In the genomic region with DNA sequence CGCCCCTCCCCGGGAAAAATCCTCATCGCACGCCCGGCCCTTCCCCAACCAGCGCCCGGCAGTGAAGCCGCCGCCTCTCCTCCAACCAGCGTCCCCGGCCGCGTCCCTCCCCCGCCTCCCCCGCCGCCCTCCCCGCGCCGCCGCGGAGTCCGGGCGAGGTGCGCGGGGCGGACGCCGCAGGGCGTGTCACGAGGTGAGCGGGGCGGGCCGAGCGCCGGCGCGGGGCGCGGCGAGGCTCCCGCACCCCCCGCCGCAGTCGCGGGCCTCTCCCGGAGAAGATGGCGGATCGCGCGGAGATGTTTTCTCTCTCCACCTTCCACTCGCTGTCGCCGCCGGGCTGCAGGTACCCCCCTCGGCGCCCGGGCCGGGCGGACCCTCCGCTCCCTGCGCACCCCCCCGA, we compare ENCODE assay signal across 7 cellular contexts. TPM values are rescaled to one million over a fixed set of nuclear protein-coding genes. Genes with fewer than 3 reads are reported as not detected.
DNase-seq lines count a peak whose midpoint lies in the region; ATAC-seq, FAIRE-seq and TF ChIP-seq lines count a peak whose summit lies in the region.

TSS of gene MAPK8IP2 (plus strand) at position 253 of the 400 bp plus-strand sequence. CDS start at position 279, 26 bp downstream.

- no peak within 1 kb of the TSS for H2BK15ac ChIP-seq in neuronal stem cell (ENCODE audit: low read length)

- peak within 1 kb of the TSS; percentile 50 for H3K9ac ChIP-seq in neuronal stem cell (ENCODE audit: low read depth, low read length, poor library complexity)

- H2AFZ ChIP-seq in neuronal stem cell (ENCODE audit: low read length), result peak within 1 kb of the TSS; percentile 93

- H3K18ac ChIP-seq in neuronal stem cell (ENCODE audit: low read length), result peak within 1 kb of the TSS; percentile 57

- TF ChIP-seq CTCF in dorsolateral prefrontal cortex (IDR thresholded peaks at IDR 0.05 in 54 of 56, conservative IDR thresholded peaks at IDR 0.05 in 2 of 56; ENCODE audit: low read depth in 1 of 56, partially characterized antibody in 56 of 56), result no peak

- H3K4me3 ChIP-seq in dorsolateral prefrontal cortex (peak within 1 kb of the TSS; percentile 28 to 77 (median 63)), neuronal stem cell (ENCODE audit: low read length in 2 of 2) (peak within 1 kb of the TSS; percentile 46 to 77)

- no peak for FAIRE-seq in RCC 7860 (lab: Jason Lieb, UNC)

- DNase-seq in G401 (ENCODE audit: low spot score) (peak; percentile 72), NCI-H510A (lab: John Stamatoyannopoulos, UW) (peak; percentile 60), dorsolateral prefrontal cortex (peak in 3 of 10 donors; percentile 65 to 74 (median 66)), neuronal stem cell (ENCODE audit: low spot score) (no peak), RCC 7860 (ENCODE audit: low spot score) (no peak)

- no peaks in the 10 kb centered on the region for H3K9me3 ChIP-seq in neuronal stem cell (replicated peaks in 1 of 2; ENCODE audit: control insufficient read depth in 2 of 2, insufficient read depth in 1 of 2, low read depth in 1 of 2, low read length in 2 of 2)

- no peak within 1 kb of the TSS for H2AK5ac ChIP-seq in neuronal stem cell (ENCODE audit: low read depth, low read length)

- no peak within 1 kb of the TSS for H3K4ac ChIP-seq in neuronal stem cell (ENCODE audit: low read length)

- ATAC-seq in HG03469 (IDR thresholded peaks at IDR 0.05; ENCODE audit: unreplicated experiment), result no peak
- ATAC-seq in HG02588 (IDR thresholded peaks at IDR 0.05; ENCODE audit: unreplicated experiment), result no peak

- no peak within 1 kb of the TSS for H3K14ac ChIP-seq in neuronal stem cell (ENCODE audit: low read length)

- H3K27ac ChIP-seq in dorsolateral prefrontal cortex, result peak within 1 kb of the TSS in 47 of 59 donors; percentile 11 to 87 (median 72)
- no peak within 1 kb of the TSS for H3K27ac ChIP-seq in neuronal stem cell (replicated peaks; ENCODE audit: low read length)

- no peak within 1 kb of the TSS for H2BK5ac ChIP-seq in neuronal stem cell (ENCODE audit: low read length)

- H2BK12ac ChIP-seq in neuronal stem cell (ENCODE audit: low read length), result no peak within 1 kb of the TSS

- peaks cover 0 to 15% of the 10 kb centered on the region in 2 donors for H3K36me3 ChIP-seq in neuronal stem cell (replicated peaks in 1 of 2; ENCODE audit: control insufficient read depth in 2 of 2, insufficient read depth in 2 of 2, low read length in 2 of 2)

- H4K8ac ChIP-seq in neuronal stem cell (ENCODE audit: low read depth, low read length), result no peak within 1 kb of the TSS

- peak within 1 kb of the TSS; percentile 55 for H3K23ac ChIP-seq in neuronal stem cell (ENCODE audit: low read depth, low read length, poor library complexity)

- H3K79me1 ChIP-seq in neuronal stem cell (ENCODE audit: low read depth, low read length), result peaks cover 2% of the 10 kb centered on the region

- no peak within 1 kb of the TSS for H2BK120ac ChIP-seq in neuronal stem cell (ENCODE audit: low read depth, low read length)

- in situ Hi-C loops in G401 (cut with HindIII; ENCODE audit: low sequenced_read_pairs), result no loop called here

- intact Hi-C loops in dorsolateral prefrontal cortex (cut with DNase I), result no loop called here

- peaks cover 8 to 12% of the 10 kb centered on the region in 2 donors for H3K4me1 ChIP-seq in neuronal stem cell (ENCODE audit: control insufficient read depth in 2 of 2, insufficient read depth in 1 of 2, low read depth in 1 of 2, low read length in 2 of 2)

- H4K91ac ChIP-seq in neuronal stem cell (ENCODE audit: low read depth, low read length, poor library complexity), result no peak within 1 kb of the TSS

- H3K4me2 ChIP-seq in neuronal stem cell (ENCODE audit: insufficient read depth, low read length, poor library complexity, severe bottlenecking), result peak within 1 kb of the TSS; percentile 66

- no CpG with 5 or more reads among the region's 62 CpGs for WGBS in neuronal stem cell (ENCODE audit: extremely low coverage in 2 of 2, insufficient read length in 2 of 2, insufficient replicate concordance in 1 of 2), 2 donors

- H3K27me3 ChIP-seq in dorsolateral prefrontal cortex (peaks cover 0 to 6% (median 0%) of the 10 kb centered on the region in 45 donors), neuronal stem cell (ENCODE audit: control insufficient read depth in 3 of 3, insufficient read depth in 3 of 3, low read depth in 1 of 3, low read length in 3 of 3) (peaks cover 0 to 17% (median 0%) of the 10 kb centered on the region in 3 experiments)

RNA-seq across cellular contexts. Expression of gene MAPK8IP2, which starts in this region (rescaled TPM):
- total RNA-seq in G401 (2014; rRNA removed; shearing (Covaris generic)), result 28.3 and 39.8 TPM in 2 replicates
- total RNA-seq in dorsolateral prefrontal cortex, result 100 to 1,000 TPM in 119 of 120 experiments, 10 to 100 TPM in 1; 82.8 to 271 (median 217) TPM
- polyA plus RNA-seq in neuronal stem cell (2013, experiment 1 of 2), result 1.2 TPM
- polyA plus RNA-seq in neuronal stem cell (2013, experiment 2 of 2), result 1.2 TPM

Comparison
In these comparisons a context has a peak if more than half of its experiments do, and no peak if none do; other contexts are left out.
1. DNase-seq: peak in G401 (single experiment) and NCI-H510A (single experiment); none in neuronal stem cell (single experiment) and RCC 7860 (single experiment).